ENCODE assay signal across 12 cellular contexts in genomic region chr4:158033416-158033863, GRCh38.
DNase-seq lines count a peak whose midpoint lies in the region; ATAC-seq, FAIRE-seq and TF ChIP-seq lines count a peak whose summit lies in the region.
"Had no signal": no experiment of that assay in that cellular context is flagged by ENCODE, and none has a peak within 500 bp of the region (broad histone marks: within the 10 kb centered on the region; RNA-seq: fewer than 3 reads in every experiment).

No MANE protein-coding gene starts in this region.

- H3K4me1 Mint-ChIP-seq in stimulated activated memory B cell treated with anti-CD40 and anti-IgM and Interleukin-4, amounts not matched to agents 10 μg/mL and 1 μg/mL and 100 μg/mL, for 72 hours = no peaks in the 10 kb centered on the region
- H3K4me1 Mint-ChIP-seq: CD4-positive, CD25-positive, alpha-beta regulatory T cell had no signal

- no peaks in the 10 kb centered on the region for H3K36me3 ChIP-seq in SK-N-SH (replicated peaks in 1 of 2; ENCODE audit: control insufficient read depth in 1 of 2, insufficient read depth in 2 of 2, low read length in 1 of 2)

- no peaks in the 10 kb centered on the region for H3K79me2 ChIP-seq in SK-N-SH (ENCODE audit: insufficient read depth)

- TF ChIP-seq EP300 in SK-N-SH (IDR thresholded peaks at IDR 0.05; ENCODE audit: borderline replicate concordance in 1 of 2, low read depth in 1 of 2, low read length in 1 of 2) = no peak

- no peaks in the 10 kb centered on the region for H3K27me3 Mint-ChIP-seq in stimulated activated memory B cell treated with anti-CD40 and anti-IgM and Interleukin-4, amounts not matched to agents 10 μg/mL and 1 μg/mL and 100 μg/mL, for 72 hours
- H3K27me3 Mint-ChIP-seq: CD4-positive, CD25-positive, alpha-beta regulatory T cell had no signal

- H3K27me3 ChIP-seq in SK-N-SH (ENCODE audit: insufficient read depth) = no peaks in the 10 kb centered on the region

- H3K4me2 ChIP-seq in SK-N-SH = no peak overlapping the region; the same call in 1 of the 2 replicates

- peaks cover 8% of the 10 kb centered on the region for H3F3A ChIP-seq in SK-N-SH (replicated peaks; ENCODE audit: insufficient read depth)

- no peak overlapping the region for H3K9ac ChIP-seq in SK-N-SH

- peaks cover 1% of the 10 kb centered on the region for H3K9me3 Mint-ChIP-seq in stimulated activated memory B cell treated with anti-CD40 and anti-IgM and Interleukin-4, amounts not matched to agents 10 μg/mL and 1 μg/mL and 100 μg/mL, for 72 hours

- no peaks in the 10 kb centered on the region for H4K20me1 ChIP-seq in SK-N-SH (ENCODE audit: insufficient read depth)

- TF ChIP-seq RAD21 in SK-N-SH (IDR thresholded peaks at IDR 0.05; ENCODE audit: low read length) = no peak

- no peak overlapping the region for H3K27ac Mint-ChIP-seq in stimulated activated memory B cell treated with anti-CD40 and anti-IgM and Interleukin-4, amounts not matched to agents 10 μg/mL and 1 μg/mL and 100 μg/mL, for 72 hours
- H3K27ac Mint-ChIP-seq: CD4-positive, CD25-positive, alpha-beta regulatory T cell had no signal

- no peak for TF ChIP-seq CTCF in SK-N-SH (IDR thresholded peaks at IDR 0.05)
- TF ChIP-seq CTCF in fibroblast of villous mesenchyme (IDR thresholded peaks at IDR 0.05; ENCODE audit: insufficient read depth, low read depth, low read length) = no peak
- no peak for TF ChIP-seq CTCF in omental fat pad (IDR thresholded peaks at IDR 0.05)

- intact Hi-C loops in posterior cingulate gyrus (cut with DNase I) = no loop called here

- H3K4me3 Mint-ChIP-seq in stimulated activated memory B cell treated with anti-CD40 and anti-IgM and Interleukin-4, amounts not matched to agents 10 μg/mL and 1 μg/mL and 100 μg/mL, for 72 hours = no peak overlapping the region
- H3K4me3 Mint-ChIP-seq: CD4-positive, CD25-positive, alpha-beta regulatory T cell had no signal

- DNase-seq in DMS53 treated with DMSO at 0.1 percent for 48 hours (lab: John Stamatoyannopoulos, UW; ENCODE audit: unreplicated experiment) = peak; percentile 19
- DNase-seq in SK-N-SH = no peak
- peak; percentile 63 for DNase-seq in fibroblast of villous mesenchyme (ENCODE audit: low read depth)
- DNase-seq in omental fat pad (ENCODE audit: low spot score) = no peak
- no peak for DNase-seq in posterior cingulate gyrus
- no peak for DNase-seq in GM19239 (ENCODE audit: insufficient read length, low spot score)
- DNase-seq: activated T-cell treated with anti-CD3 and anti-CD28 coated beads, Interleukin-2, amount 50 U/mL, for 48 hours; CD4-positive, CD25-positive, alpha-beta regulatory T cell; NCI-H526 treated with DMSO at 0.1 percent for 48 hours; psoas muscle had no signal

- H3K4me3 ChIP-seq in SK-N-SH (ENCODE audit: low read depth in 2 of 2, low read length in 1 of 2) (no peak overlapping the region), fibroblast of villous mesenchyme (ENCODE audit: low read depth, low read length) (no peak overlapping the region)
- H3K4me3 ChIP-seq: psoas muscle had no signal

- no peaks in the 10 kb centered on the region for H3K9me2 ChIP-seq in SK-N-SH

- no peak for FAIRE-seq in GM19239 (lab: Jason Lieb, UNC)

- H3K4me1 ChIP-seq in SK-N-SH (ENCODE audit: control insufficient read depth in 1 of 2, insufficient read depth in 2 of 2, low read depth in 1 of 2, low read length in 1 of 2) = no peaks in the 10 kb centered on the region
- H3K4me1 ChIP-seq: psoas muscle had no signal

- H3K27ac ChIP-seq in SK-N-SH (ENCODE audit: low read depth in 2 of 2, low read length in 1 of 2) = peak overlapping the region in 1 of 2 experiments; percentile 44; a peak in 1 of 4 replicates
- H3K27ac ChIP-seq: psoas muscle had no signal

- WGBS in SK-N-SH (ENCODE audit: low lambda C conversion rate) = 51% methylated on average over 4 of the region's 4 CpGs

- H3K36me3 Mint-ChIP-seq in stimulated activated memory B cell treated with anti-CD40 and anti-IgM and Interleukin-4, amounts not matched to agents 10 μg/mL and 1 μg/mL and 100 μg/mL, for 72 hours = no peaks in the 10 kb centered on the region
- H3K36me3 Mint-ChIP-seq: CD4-positive, CD25-positive, alpha-beta regulatory T cell had no signal

- CTCF ChIA-PET in SK-N-SH (lab: Yijun Ruan, JAX) = no interaction called here

- ATAC-seq in omental fat pad (ENCODE audit: low FRiP score) = peak; percentile 87
- no peak for ATAC-seq in GM18519 (IDR thresholded peaks at IDR 0.05; ENCODE audit: low FRiP score, unreplicated experiment)
- no peak for ATAC-seq in stimulated activated memory B cell treated with anti-CD40 and anti-IgM and Interleukin-4, amounts not matched to agents 10 μg/mL and 1 μg/mL and 100 μg/mL, for 72 hours
- ATAC-seq: psoas muscle had no signal

- POLR2A ChIA-PET in SK-N-SH (lab: Yijun Ruan, JAX) = no interaction called here

- 0 out of 2 replicates have a peak, but pooled peaks cover 4% of the 10 kb centered on the region for H3K9me3 ChIP-seq in SK-N-SH

- 0 out of 2 replicates have a peak overlapping the region, but pooled peaks have one; percentile 33 for H2AFZ ChIP-seq in SK-N-SH (ENCODE audit: low read depth)

TF ChIP-seq in SK-N-SH, 30 proteins besides CTCF, POLR2A, EP300 and RAD21:
- no peak for TF ChIP-seq GABPA (IDR thresholded peaks at IDR 0.05; ENCODE audit: low read depth)
- no peak for TF ChIP-seq RCOR1 (IDR thresholded peaks at IDR 0.05; ENCODE audit: low read length)
- TF ChIP-seq FOSL2 (IDR thresholded peaks at IDR 0.05; ENCODE audit: borderline replicate concordance, low read depth) = peak; percentile 68; the same call in 1 of the 2 replicates
- TF ChIP-seq RFX5 (IDR thresholded peaks at IDR 0.05; ENCODE audit: low read length) = no peak
- peak; percentile 33; the same call in 1 of the 2 replicates for TF ChIP-seq JUND (IDR thresholded peaks at IDR 0.05)
- no peak for TF ChIP-seq REST (IDR thresholded peaks at IDR 0.05; ENCODE audit: low read depth, low read length)
- TF ChIP-seq RXRA (IDR thresholded peaks at IDR 0.05; ENCODE audit: borderline replicate concordance, low read depth) = no peak
- no peak for TF ChIP-seq TEAD4 (IDR thresholded peaks at IDR 0.05; ENCODE audit: borderline replicate concordance, insufficient read depth)

Comparison
In these comparisons a context has a peak if more than half of its experiments do, and no peak if none do; other contexts are left out.
1. DNase-seq: peak in DMS53 treated with DMSO at 0.1 percent for 48 hours (single experiment) and fibroblast of villous mesenchyme (single experiment); none in SK-N-SH (single experiment), omental fat pad (single experiment), posterior cingulate gyrus (0 of 10) and GM19239 (single experiment).